Comparison of ENCODE assay signal across 1 cellular context in the genomic region with DNA sequence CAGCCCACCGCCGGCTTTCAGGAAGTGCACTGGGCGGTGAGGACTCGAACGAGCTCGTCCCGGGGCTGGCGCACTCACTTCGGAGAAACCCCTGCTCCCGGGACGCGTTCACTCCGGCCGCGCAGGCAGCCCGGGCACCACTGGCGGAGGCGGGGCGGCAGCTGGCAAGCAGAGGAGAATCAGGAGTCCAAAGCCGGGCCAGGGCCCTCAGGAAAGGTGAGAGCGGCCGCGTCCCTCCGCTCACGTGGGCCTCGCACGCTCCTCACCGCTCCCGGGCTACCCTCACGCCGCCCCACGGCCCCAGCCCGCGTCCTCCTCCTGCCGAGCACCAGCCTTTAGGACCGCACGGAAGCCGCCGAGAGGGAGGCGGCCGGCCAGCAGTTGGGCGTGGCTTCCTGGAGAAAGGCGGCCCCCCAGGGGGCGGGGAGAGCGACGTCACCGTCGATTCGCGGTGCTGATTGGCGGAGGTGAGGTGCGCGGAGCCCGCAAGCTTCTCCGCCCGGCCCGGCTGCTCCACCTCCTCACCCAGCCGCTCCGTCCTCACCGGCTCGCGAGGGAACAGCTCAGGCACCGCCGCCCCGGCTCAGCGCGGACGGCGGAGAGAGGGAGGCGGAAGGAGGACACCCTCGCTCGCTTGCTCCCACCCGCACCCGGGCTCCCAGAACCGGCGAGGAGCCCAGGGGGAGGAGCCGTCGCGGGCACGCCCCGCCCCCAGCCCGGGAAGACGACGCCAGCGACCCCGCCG.
TF ChIP-seq lines count a peak whose summit lies in the region.

TSS of gene ZCCHC2 (plus strand) at position 516 of the 745 bp plus-strand sequence. CDS start 400 bp downstream, outside the sequence.

TF ChIP-seq in K562, 482 proteins besides CTCF, POLR2A, EP300 and RAD21 (continued from another document and continues in another):
- TF ChIP-seq FOXP4 (CRISPR knock-in tag; IDR thresholded peaks at IDR 0.05; ENCODE audit: borderline replicate concordance) (peak; percentile 76), ELK1 (CRISPR knock-in tag; IDR thresholded peaks at IDR 0.05) (no peak), POLR2B (IDR thresholded peaks at IDR 0.05; ENCODE audit: low read depth, partially characterized antibody) (peak; percentile 40), ERF (CRISPR knock-in tag; IDR thresholded peaks at IDR 0.05) (no peak), SIRT6 (IDR thresholded peaks at IDR 0.05; ENCODE audit: low read depth, low read length) (no peak), SMAD3 (CRISPR knock-in tag; conservative IDR thresholded peaks at IDR 0.05) (no peak), ZBTB17 (CRISPR knock-in tag; IDR thresholded peaks at IDR 0.05) (no peak), LEF1 (IDR thresholded peaks at IDR 0.05) (no peak), CREB1 (IDR thresholded peaks at IDR 0.05) (peak; percentile 79), CREB1 (CRISPR knock-in tag; IDR thresholded peaks at IDR 0.05) (peak; percentile 88), MAZ (CRISPR knock-in tag; conservative IDR thresholded peaks at IDR 0.05 in 1 of 2, IDR thresholded peaks at IDR 0.05 in 1 of 2) (peak; percentile 91 to 97), FUS (optimal IDR thresholded peaks at IDR 0.05; ENCODE audit: low read depth, low read length) (peak; percentile 80), HDAC6 (IDR thresholded peaks at IDR 0.05; ENCODE audit: low read depth, low read length) (no peak), RCOR1 (IDR thresholded peaks at IDR 0.05; ENCODE audit: borderline replicate concordance in 1 of 2, low read depth in 2 of 2, low read length in 2 of 2) (0 out of 4 replicates have a peak, but pooled peaks of 1 of the 2 experiments have one; percentile 28), ZNF77 (CRISPR knock-in tag; IDR thresholded peaks at IDR 0.05) (no peak), HDAC2 (IDR thresholded peaks at IDR 0.05) (0 out of 2 replicates have a peak, but pooled peaks have one; percentile 48), ZFX (CRISPR knock-in tag; IDR thresholded peaks at IDR 0.05) (peak; percentile 89), E2F4 (CRISPR knock-in tag; IDR thresholded peaks at IDR 0.05; ENCODE audit: low read depth) (no peak), NRF1 (conservative IDR thresholded peaks at IDR 0.05 in 1 of 2, IDR thresholded peaks at IDR 0.05 in 1 of 2) (peak; percentile 75), PHF21A (IDR thresholded peaks at IDR 0.05; ENCODE audit: borderline replicate concordance, low read depth) (peak; percentile 55; the same call in 1 of the 2 replicates), ZNF583 (CRISPR knock-in tag; IDR thresholded peaks at IDR 0.05) (no peak), PPARD (CRISPR knock-in tag; IDR thresholded peaks at IDR 0.05) (no peak), SMAD4 (CRISPR knock-in tag; conservative IDR thresholded peaks at IDR 0.05) (peak; percentile 55; the same call in 1 of the 2 replicates), NFATC3 (IDR thresholded peaks at IDR 0.05) (no peak), RUNX1 (IDR thresholded peaks at IDR 0.05; ENCODE audit: low read depth) (no peak), THRAP3 (IDR thresholded peaks at IDR 0.05; ENCODE audit: borderline replicate concordance) (no peak), ZNF263 (CRISPR knock-in tag; IDR thresholded peaks at IDR 0.05; ENCODE audit: borderline replicate concordance) (peak; percentile 73; the same call in 1 of the 2 replicates), HNRNPH1 (optimal IDR thresholded peaks at IDR 0.05; ENCODE audit: low read depth, low read length) (no peak), ZNF740 (CRISPR knock-in tag; IDR thresholded peaks at IDR 0.05) (peak; percentile 33; the same call in 1 of the 2 replicates), ZNF740 (tag; IDR thresholded peaks at IDR 0.05) (no peak), FOXA1 (IDR thresholded peaks at IDR 0.05; ENCODE audit: borderline replicate concordance) (no peak), ETV6 (IDR thresholded peaks at IDR 0.05; ENCODE audit: borderline replicate concordance in 1 of 2, low read depth in 2 of 2, low read length in 1 of 2) (0 out of 4 replicates have a peak, but pooled peaks of 1 of the 2 experiments have one; percentile 12), ETV6 (CRISPR knock-in tag; IDR thresholded peaks at IDR 0.05; ENCODE audit: borderline replicate concordance) (no peak), POLR2AphosphoS5 (IDR thresholded peaks at IDR 0.05; ENCODE audit: control insufficient read depth, insufficient read depth, low read depth, low read length) (peak; percentile 55; the same call in 1 of the 2 replicates), GABPB1 (CRISPR knock-in tag; IDR thresholded peaks at IDR 0.05) (peak; percentile 73), ID3 (CRISPR knock-in tag; IDR thresholded peaks at IDR 0.05) (no peak), ID3 (tag; IDR thresholded peaks at IDR 0.05) (0 out of 2 replicates have a peak, but pooled peaks have one; percentile 69), ATF4 (CRISPR knock-in tag; IDR thresholded peaks at IDR 0.05) (no peak), TBP (optimal IDR thresholded peaks at IDR 0.05; ENCODE audit: low read depth, low read length) (peak; percentile 75), POLR3G (IDR thresholded peaks at IDR 0.05; ENCODE audit: extremely low read depth, insufficient read length, insufficient replicate concordance) (no peak)
- TF ChIP-seq, protein P1, sequence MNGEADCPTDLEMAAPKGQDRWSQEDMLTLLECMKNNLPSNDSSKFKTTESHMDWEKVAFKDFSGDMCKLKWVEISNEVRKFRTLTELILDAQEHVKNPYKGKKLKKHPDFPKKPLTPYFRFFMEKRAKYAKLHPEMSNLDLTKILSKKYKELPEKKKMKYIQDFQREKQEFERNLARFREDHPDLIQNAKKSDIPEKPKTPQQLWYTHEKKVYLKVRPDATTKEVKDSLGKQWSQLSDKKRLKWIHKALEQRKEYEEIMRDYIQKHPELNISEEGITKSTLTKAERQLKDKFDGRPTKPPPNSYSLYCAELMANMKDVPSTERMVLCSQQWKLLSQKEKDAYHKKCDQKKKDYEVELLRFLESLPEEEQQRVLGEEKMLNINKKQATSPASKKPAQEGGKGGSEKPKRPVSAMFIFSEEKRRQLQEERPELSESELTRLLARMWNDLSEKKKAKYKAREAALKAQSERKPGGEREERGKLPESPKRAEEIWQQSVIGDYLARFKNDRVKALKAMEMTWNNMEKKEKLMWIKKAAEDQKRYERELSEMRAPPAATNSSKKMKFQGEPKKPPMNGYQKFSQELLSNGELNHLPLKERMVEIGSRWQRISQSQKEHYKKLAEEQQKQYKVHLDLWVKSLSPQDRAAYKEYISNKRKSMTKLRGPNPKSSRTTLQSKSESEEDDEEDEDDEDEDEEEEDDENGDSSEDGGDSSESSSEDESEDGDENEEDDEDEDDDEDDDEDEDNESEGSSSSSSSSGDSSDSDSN (IDR thresholded peaks at IDR 0.05; ENCODE audit: borderline replicate concordance in 1 of 2, low read depth in 2 of 2, low read length in 2 of 2): peak in 1 of 2 experiments; percentile 90; a peak in 2 of 4 replicates
- TF ChIP-seq, protein P2, sequence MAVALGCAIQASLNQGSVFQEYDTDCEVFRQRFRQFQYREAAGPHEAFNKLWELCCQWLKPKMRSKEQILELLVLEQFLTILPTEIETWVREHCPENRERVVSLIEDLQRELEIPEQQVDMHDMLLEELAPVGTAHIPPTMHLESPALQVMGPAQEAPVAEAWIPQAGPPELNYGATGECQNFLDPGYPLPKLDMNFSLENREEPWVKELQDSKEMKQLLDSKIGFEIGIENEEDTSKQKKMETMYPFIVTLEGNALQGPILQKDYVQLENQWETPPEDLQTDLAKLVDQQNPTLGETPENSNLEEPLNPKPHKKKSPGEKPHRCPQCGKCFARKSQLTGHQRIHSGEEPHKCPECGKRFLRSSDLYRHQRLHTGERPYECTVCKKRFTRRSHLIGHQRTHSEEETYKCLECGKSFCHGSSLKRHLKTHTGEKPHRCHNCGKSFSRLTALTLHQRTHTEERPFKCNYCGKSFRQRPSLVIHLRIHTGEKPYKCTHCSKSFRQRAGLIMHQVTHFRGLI (CRISPR knock-in tag; IDR thresholded peaks at IDR 0.05): no peak
- TF ChIP-seq, protein P3, sequence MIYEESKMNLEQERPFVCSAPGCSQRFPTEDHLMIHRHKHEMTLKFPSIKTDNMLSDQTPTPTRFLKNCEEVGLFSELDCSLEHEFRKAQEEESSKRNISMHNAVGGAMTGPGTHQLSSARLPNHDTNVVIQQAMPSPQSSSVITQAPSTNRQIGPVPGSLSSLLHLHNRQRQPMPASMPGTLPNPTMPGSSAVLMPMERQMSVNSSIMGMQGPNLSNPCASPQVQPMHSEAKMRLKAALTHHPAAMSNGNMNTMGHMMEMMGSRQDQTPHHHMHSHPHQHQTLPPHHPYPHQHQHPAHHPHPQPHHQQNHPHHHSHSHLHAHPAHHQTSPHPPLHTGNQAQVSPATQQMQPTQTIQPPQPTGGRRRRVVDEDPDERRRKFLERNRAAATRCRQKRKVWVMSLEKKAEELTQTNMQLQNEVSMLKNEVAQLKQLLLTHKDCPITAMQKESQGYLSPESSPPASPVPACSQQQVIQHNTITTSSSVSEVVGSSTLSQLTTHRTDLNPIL (CRISPR knock-in tag; IDR thresholded peaks at IDR 0.05): no peak
- TF ChIP-seq, protein P4, sequence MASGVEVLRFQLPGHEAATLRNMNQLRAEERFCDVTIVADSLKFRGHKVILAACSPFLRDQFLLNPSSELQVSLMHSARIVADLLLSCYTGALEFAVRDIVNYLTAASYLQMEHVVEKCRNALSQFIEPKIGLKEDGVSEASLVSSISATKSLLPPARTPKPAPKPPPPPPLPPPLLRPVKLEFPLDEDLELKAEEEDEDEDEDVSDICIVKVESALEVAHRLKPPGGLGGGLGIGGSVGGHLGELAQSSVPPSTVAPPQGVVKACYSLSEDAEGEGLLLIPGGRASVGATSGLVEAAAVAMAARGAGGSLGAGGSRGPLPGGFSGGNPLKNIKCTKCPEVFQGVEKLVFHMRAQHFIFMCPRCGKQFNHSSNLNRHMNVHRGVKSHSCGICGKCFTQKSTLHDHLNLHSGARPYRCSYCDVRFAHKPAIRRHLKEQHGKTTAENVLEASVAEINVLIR (CRISPR knock-in tag; IDR thresholded peaks at IDR 0.05): peak; percentile 69
- TF ChIP-seq, protein P5, sequence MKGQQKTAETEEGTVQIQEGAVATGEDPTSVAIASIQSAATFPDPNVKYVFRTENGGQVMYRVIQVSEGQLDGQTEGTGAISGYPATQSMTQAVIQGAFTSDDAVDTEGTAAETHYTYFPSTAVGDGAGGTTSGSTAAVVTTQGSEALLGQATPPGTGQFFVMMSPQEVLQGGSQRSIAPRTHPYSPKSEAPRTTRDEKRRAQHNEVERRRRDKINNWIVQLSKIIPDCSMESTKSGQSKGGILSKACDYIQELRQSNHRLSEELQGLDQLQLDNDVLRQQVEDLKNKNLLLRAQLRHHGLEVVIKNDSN (CRISPR knock-in tag; IDR thresholded peaks at IDR 0.05): peak; percentile 59; the same call in 1 of the 2 replicates
